Comparison of ENCODE assay signal across 9 cellular contexts in genomic region chr12:779745-780734, GRCh38. TPM values are rescaled to one million over a fixed set of nuclear protein-coding genes. Genes with fewer than 3 reads are reported as not detected.
DNase-seq lines count a peak whose midpoint lies in the region; ATAC-seq and TF ChIP-seq lines count a peak whose summit lies in the region.
"Had no signal": no experiment of that assay in that cellular context is flagged by ENCODE, and none has a peak within 500 bp of the region (broad histone marks: within the 10 kb centered on the region; RNA-seq: fewer than 3 reads in every experiment).

No MANE protein-coding gene starts in this region.

- H3K27ac ChIP-seq in ascending aorta: peak overlapping the region; percentile 48 to 55
- peak overlapping the region; percentile 22 to 61 (median 54) for H3K27ac ChIP-seq in right lobe of liver

- intact Hi-C loops in ascending aorta (cut with DNase I) (loop anchor here (5.0 kb wide), 1 partner anchor 37 kb away; no protein-coding TSS in a partner anchor), right lobe of liver (cut with DNase I) (no loop called here)

- 0 out of 2 replicates have a peak, but pooled peaks cover 2% of the 10 kb centered on the region for H3K36me3 ChIP-seq in BJ (ENCODE audit: control insufficient read depth, insufficient read depth, low read length)
- H3K36me3 ChIP-seq in ascending aorta: no peaks in the 10 kb centered on the region
- H3K36me3 ChIP-seq in right lobe of liver: no peaks in the 10 kb centered on the region
- H3K36me3 ChIP-seq: MG63 had no signal

- TF ChIP-seq CTCF in BJ (IDR thresholded peaks at IDR 0.05; ENCODE audit: insufficient read depth, low read depth, low read length): no peak
- TF ChIP-seq CTCF in ascending aorta (IDR thresholded peaks at IDR 0.05): no peak
- TF ChIP-seq CTCF in right lobe of liver (IDR thresholded peaks at IDR 0.05): no peak

- DNase-seq in BJ (ENCODE audit: low read depth) (peak; percentile 81), HS-27A (ENCODE audit: low read depth) (peak; percentile 64), ascending aorta (ENCODE audit: low spot score in 2 of 2) (no peak), right lobe of liver (no peak), H4 (ENCODE audit: low spot score) (no peak), mucosa of gallbladder (ENCODE audit: low spot score) (no peak), SW480 (ENCODE audit: low spot score) (no peak)
- DNase-seq in stimulated activated CD4-positive, alpha-beta T cell treated with anti-CD3 and anti-CD28 coated beads, Interleukin-4, amount 100 ng/mL, for 4 hours: no peak
- DNase-seq: MG63 had no signal

- H3K27me3 ChIP-seq in BJ (ENCODE audit: control insufficient read depth, insufficient read depth, low read length) (no peaks in the 10 kb centered on the region), ascending aorta (no peaks in the 10 kb centered on the region), right lobe of liver (no peaks in the 10 kb centered on the region)
- H3K27me3 ChIP-seq: MG63 had no signal

- CTCF ChIA-PET in BJ (lab: Yijun Ruan, JAX): interaction anchor here (0.6 to 2.2 kb wide), 8 partner anchors 10 to 169 kb away, joined by 3 to 7 read pairs (median 4); partner anchors contain the start of gene RAD52

- TF ChIP-seq POLR2A in right lobe of liver (IDR thresholded peaks at IDR 0.05): no peak

- no peaks in the 10 kb centered on the region for H3K9me3 ChIP-seq in ascending aorta
- H3K9me3 ChIP-seq in right lobe of liver: no peaks in the 10 kb centered on the region
- H3K9me3 ChIP-seq: MG63 had no signal

- ATAC-seq in right lobe of liver: peak; percentile 81 to 90 (median 88)

- H3K4me1 ChIP-seq in ascending aorta (peaks cover 0 to 40% of the 10 kb centered on the region in 2 donors), right lobe of liver (peaks cover 0 to 42% (median 13%) of the 10 kb centered on the region in 4 donors)

- H3K4me3 ChIP-seq in BJ (ENCODE audit: low read depth, low read length) (peak overlapping the region; percentile 9; the same call in 1 of the 2 replicates), ascending aorta (peak overlapping the region; percentile 12 to 44), right lobe of liver (peak overlapping the region; percentile 3 to 28 (median 25))
- H3K4me3 ChIP-seq: MG63 had no signal

- POLR2A ChIA-PET in BJ (lab: Charles Lee): interaction anchor here (0.5 to 0.6 kb wide), 2 partner anchors 20 to 849 kb away, joined by 5 to 6 read pairs; partner anchors contain the start of gene WNT5B

- WGBS in right lobe of liver (ENCODE audit: insufficient coverage, low coverage, low lambda C conversion rate, missing lambda C conversion rate): 11% methylated on average over 4 of the region's 4 CpGs

RNA-seq across cellular contexts. Expression of gene WNK1, which starts 27.7 kb away (rescaled TPM):
- 35.8 and 45.2 TPM in 2 replicates for polyA plus RNA-seq in BJ (2011; rRNA removed)
- polyA minus RNA-seq in BJ (2011; rRNA and poly(A)+ RNA removed): 183 and 216 TPM in 2 replicates
- 178 TPM for total RNA-seq in ascending aorta
- total RNA-seq in right lobe of liver: 100 to 1,000 TPM in 3 of 6 experiments, 10 to 100 TPM in 3; 72.0 to 115 (median 93.1) TPM
- total RNA-seq in H4 (2014; rRNA removed; shearing (Covaris generic)): 28.4 and 38.6 TPM in 2 replicates
- total RNA-seq in mucosa of gallbladder: 170 TPM

Comparison
In these comparisons a context has a peak if more than half of its experiments do, and no peak if none do; other contexts are left out.
1. DNase-seq: peak in BJ (single experiment) and HS-27A (single experiment); none in ascending aorta (0 of 2), right lobe of liver (0 of 3), H4 (single experiment), mucosa of gallbladder (single experiment), stimulated activated CD4-positive, alpha-beta T cell treated with anti-CD3 and anti-CD28 coated beads, Interleukin-4, amount 100 ng/mL, for 4 hours (0 of 2) and SW480 (single experiment).
2. Peak in every context shown above with its lines, with median percentiles within 50 percentile points of each other: H3K4me3 ChIP-seq.